Comparison of ENCODE assay signal across 8 cellular contexts in the genomic region with DNA sequence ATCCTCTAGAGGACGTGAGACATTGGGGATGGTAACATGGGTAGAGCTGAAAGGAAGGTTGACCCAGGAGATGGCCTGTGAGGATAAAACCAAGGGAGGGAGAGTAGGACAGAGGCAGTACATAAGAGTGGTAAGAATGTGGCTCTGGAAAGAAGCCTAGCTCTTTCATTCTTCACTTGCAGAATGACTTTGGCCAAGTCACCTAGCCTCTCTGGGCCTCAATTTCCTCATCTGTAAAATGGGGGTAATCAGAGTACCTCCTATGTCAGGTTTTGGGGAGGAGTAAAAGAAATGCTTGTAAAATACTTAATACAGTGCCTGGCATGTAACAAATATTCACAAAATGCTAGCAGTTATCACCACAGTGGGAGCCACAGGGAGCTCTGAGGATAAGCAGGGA. TPM values are rescaled to one million over a fixed set of nuclear protein-coding genes. Genes with fewer than 3 reads are reported as not detected.
DNase-seq lines count a peak whose midpoint lies in the region; ATAC-seq and TF ChIP-seq lines count a peak whose summit lies in the region.

No MANE protein-coding gene starts in this region.

- H3K4me3 Mint-ChIP-seq in activated CD4-positive, alpha-beta memory T cell treated with anti-CD3 and anti-CD28 coated beads for 36 hours, result peak overlapping the region; percentile 85

- CTCF ChIA-PET in HEK293 (lab: Yijun Ruan, JAX), result interaction anchor here (0.6 to 2.0 kb wide), 11 partner anchors 16 to 570 kb away, joined by 3 to 7 read pairs (median 4); a partner anchor contains a TSS
- CTCF ChIA-PET in activated CD4-positive, alpha-beta memory T cell treated with anti-CD3 and anti-CD28 coated beads for 36 hours (lab: Charles Lee), result interaction anchor here (1.0 to 2.1 kb wide), 3 partner anchors 10 to 154 kb away, joined by 4 to 7 read pairs (median 4); a partner anchor contains a TSS

- no peaks in the 10 kb centered on the region for H3K9me3 ChIP-seq in HEK293 (ENCODE audit: control insufficient read depth, insufficient read depth, low read depth, low read length)
- no peaks in the 10 kb centered on the region for H3K9me3 ChIP-seq in right cardiac atrium (ENCODE audit: control insufficient read depth, low read length)
- H3K9me3 ChIP-seq in smooth muscle cell (replicated peaks; ENCODE audit: low read depth), result no peaks in the 10 kb centered on the region

- TF ChIP-seq CTCF in HEK293 (tag by site-specific recombination; IDR thresholded peaks at IDR 0.05) (no peak), smooth muscle cell (IDR thresholded peaks at IDR 0.05; ENCODE audit: borderline replicate concordance, insufficient read depth, poor library complexity, severe bottlenecking) (no peak)

- H3K9me3 Mint-ChIP-seq in activated CD4-positive, alpha-beta memory T cell treated with anti-CD3 and anti-CD28 coated beads for 36 hours, result no peaks in the 10 kb centered on the region

- peaks cover 45% of the 10 kb centered on the region for H4K20me1 ChIP-seq in smooth muscle cell (ENCODE audit: low read depth)

- H3K4me2 ChIP-seq in smooth muscle cell, result peak overlapping the region; percentile 90

- H3K36me3 Mint-ChIP-seq in activated CD4-positive, alpha-beta memory T cell treated with anti-CD3 and anti-CD28 coated beads for 36 hours, result peaks cover 7% of the 10 kb centered on the region

- 78% methylated on average over 1 of the region's 1 CpG for WGBS in right cardiac atrium
- 48% methylated on average over 1 of the region's 1 CpG for WGBS in smooth muscle cell (ENCODE audit: low lambda C conversion rate)

- no peak overlapping the region for H2AFZ ChIP-seq in smooth muscle cell (ENCODE audit: low read depth)

- POLR2A ChIA-PET in HEK293 (lab: Yijun Ruan, JAX), result interaction anchor here (0.6 to 7.7 kb wide), 2 partner anchors 16 to 268 kb away, joined by 3 to 110 read pairs; a partner anchor contains a TSS
- POLR2A ChIA-PET in activated CD4-positive, alpha-beta memory T cell treated with anti-CD3 and anti-CD28 coated beads for 36 hours (lab: Charles Lee), result interaction anchor here (1.0 to 1.7 kb wide), 2 partner anchors 8 to 404 kb away, joined by 3 to 4 read pairs; no protein-coding TSS in a partner anchor

- H3F3A ChIP-seq in smooth muscle cell (ENCODE audit: low read depth), result peaks cover 49% of the 10 kb centered on the region

- DNase-seq in activated CD4-positive, alpha-beta memory T cell treated with anti-CD3 and anti-CD28 coated beads for 36 hours, result no peak
- DNase-seq in right cardiac atrium (no peak), smooth muscle cell (lab: John Stamatoyannopoulos, UW; ENCODE audit: unreplicated experiment) (no peak), UCSD-AML1 (lab: John Stamatoyannopoulos, UW; ENCODE audit: unreplicated experiment) (no peak), inferior parietal cortex (ENCODE audit: extremely low spot score) (no peak), AML-193 (lab: John Stamatoyannopoulos, UW) (no peak), NCI-H524 (lab: John Stamatoyannopoulos, UW) (no peak)

- H3K27ac ChIP-seq in HEK293 (ENCODE audit: extremely low read depth, low read depth, low read length) (peak overlapping the region; percentile 96; the same call in 1 of the 2 replicates), right cardiac atrium (ENCODE audit: low read length) (peak overlapping the region; percentile 90), smooth muscle cell (ENCODE audit: low read depth) (peak overlapping the region; percentile 100)

- H3K27me3 ChIP-seq in right cardiac atrium (ENCODE audit: control insufficient read depth, insufficient read depth), result no peaks in the 10 kb centered on the region
- H3K27me3 ChIP-seq in smooth muscle cell (ENCODE audit: low read depth), result no peaks in the 10 kb centered on the region

- H3K9ac ChIP-seq in smooth muscle cell (ENCODE audit: low read depth), result peak overlapping the region; percentile 100

- H3K4me3 ChIP-seq in HEK293 (ENCODE audit: low read depth, low read length) (no peak overlapping the region), right cardiac atrium (ENCODE audit: low read length) (no peak overlapping the region), smooth muscle cell (peak overlapping the region; percentile 66)

- no peak for ATAC-seq in right cardiac atrium

- intact Hi-C loops in activated CD4-positive, alpha-beta memory T cell treated with anti-CD3 and anti-CD28 coated beads for 36 hours (cut with micrococcal nuclease), result loop anchor here (5.0 kb wide), 6 partner anchors 269 to 599 kb away; a partner anchor contains a TSS
- intact Hi-C loops in right cardiac atrium (cut with DNase I), result loop anchor here in 1 of 4 donors (10.0 kb wide), 1 partner anchor 304 kb away; no protein-coding TSS in a partner anchor

- H3K79me2 ChIP-seq in smooth muscle cell (ENCODE audit: low read depth), result peaks cover 38% of the 10 kb centered on the region

- H3K36me3 ChIP-seq in HEK293 (ENCODE audit: control insufficient read depth in 2 of 2, insufficient read depth in 1 of 2, low read length in 2 of 2), result peaks cover 3 to 11% of the 10 kb centered on the region in 2 experiments; a peak in 1 of 3 replicates
- no peaks in the 10 kb centered on the region for H3K36me3 ChIP-seq in smooth muscle cell (ENCODE audit: low read depth)

- H3K4me1 Mint-ChIP-seq in activated CD4-positive, alpha-beta memory T cell treated with anti-CD3 and anti-CD28 coated beads for 36 hours (ENCODE audit: low read depth), result peaks cover 57% of the 10 kb centered on the region

- H3K27me3 Mint-ChIP-seq in activated CD4-positive, alpha-beta memory T cell treated with anti-CD3 and anti-CD28 coated beads for 36 hours, result no peaks in the 10 kb centered on the region

- peak overlapping the region; percentile 85 for H3K27ac Mint-ChIP-seq in activated CD4-positive, alpha-beta memory T cell treated with anti-CD3 and anti-CD28 coated beads for 36 hours

- H3K4me1 ChIP-seq in HEK293 (ENCODE audit: control insufficient read depth, insufficient read depth, low read length), result peaks cover 31% of the 10 kb centered on the region
- peaks cover 12% of the 10 kb centered on the region for H3K4me1 ChIP-seq in right cardiac atrium (ENCODE audit: control insufficient read depth, insufficient read depth, low read length)
- peaks cover 32% of the 10 kb centered on the region for H3K4me1 ChIP-seq in smooth muscle cell (ENCODE audit: low read depth)

TF ChIP-seq in HEK293, 187 proteins besides CTCF, POLR2A, EP300 and RAD21:
- no peak for TF ChIP-seq ZXDB (tag by site-specific recombination; IDR thresholded peaks at IDR 0.05)
- no peak for TF ChIP-seq ZNF561 (tag by site-specific recombination; IDR thresholded peaks at IDR 0.05; ENCODE audit: borderline replicate concordance)
- TF ChIP-seq ZNF48 (tag by site-specific recombination; IDR thresholded peaks at IDR 0.05), result no peak
- TF ChIP-seq, protein P1, sequence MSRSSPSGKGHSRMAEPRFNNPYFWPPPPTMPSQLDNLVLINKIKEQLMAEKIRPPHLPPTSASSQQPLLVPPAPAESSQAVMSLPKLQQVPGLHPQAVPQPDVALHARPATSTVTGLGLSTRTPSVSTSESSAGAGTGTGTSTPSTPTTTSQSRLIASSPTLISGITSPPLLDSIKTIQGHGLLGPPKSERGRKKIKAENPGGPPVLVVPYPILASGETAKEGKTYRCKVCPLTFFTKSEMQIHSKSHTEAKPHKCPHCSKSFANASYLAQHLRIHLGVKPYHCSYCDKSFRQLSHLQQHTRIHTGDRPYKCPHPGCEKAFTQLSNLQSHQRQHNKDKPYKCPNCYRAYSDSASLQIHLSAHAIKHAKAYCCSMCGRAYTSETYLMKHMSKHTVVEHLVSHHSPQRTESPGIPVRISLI (tag by site-specific recombination; IDR thresholded peaks at IDR 0.05), result no peak
- TF ChIP-seq HOXD13 (CRISPR knock-in tag; IDR thresholded peaks at IDR 0.05; ENCODE audit: borderline replicate concordance), result 0 out of 2 replicates have a peak, but pooled peaks have one; percentile 10
- TF ChIP-seq, protein P2, sequence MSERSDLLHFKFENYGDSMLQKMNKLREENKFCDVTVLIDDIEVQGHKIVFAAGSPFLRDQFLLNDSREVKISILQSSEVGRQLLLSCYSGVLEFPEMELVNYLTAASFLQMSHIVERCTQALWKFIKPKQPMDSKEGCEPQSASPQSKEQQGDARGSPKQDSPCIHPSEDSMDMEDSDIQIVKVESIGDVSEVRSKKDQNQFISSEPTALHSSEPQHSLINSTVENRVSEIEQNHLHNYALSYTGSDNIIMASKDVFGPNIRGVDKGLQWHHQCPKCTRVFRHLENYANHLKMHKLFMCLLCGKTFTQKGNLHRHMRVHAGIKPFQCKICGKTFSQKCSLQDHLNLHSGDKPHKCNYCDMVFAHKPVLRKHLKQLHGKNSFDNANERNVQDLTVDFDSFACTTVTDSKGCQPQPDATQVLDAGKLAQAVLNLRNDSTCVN (tag by site-specific recombination; optimal IDR thresholded peaks at IDR 0.05), result no peak
- TF ChIP-seq OVOL3 (tag by site-specific recombination; IDR thresholded peaks at IDR 0.05), result no peak
- TF ChIP-seq ZFP3 (tag by site-specific recombination; IDR thresholded peaks at IDR 0.05; ENCODE audit: low read depth), result 0 out of 2 replicates have a peak, but pooled peaks have one; percentile 9
- TF ChIP-seq ZNF184 (tag by site-specific recombination; IDR thresholded peaks at IDR 0.05), result no peak

RNA-seq across cellular contexts. Expression of a gene that starts 6.9 kb away (rescaled TPM):
- 10 to 100 TPM; 44.1 to 49.6 TPM for total RNA-seq in activated CD4-positive, alpha-beta memory T cell treated with anti-CD3 and anti-CD28 coated beads for 36 hours
- total RNA-seq in right cardiac atrium (10 to 100 TPM; 25.7 to 28.1 (median 27.5) TPM), smooth muscle cell (4.3 and 9.1 TPM in 2 replicates)
- polyA plus RNA-seq in right cardiac atrium (18.6 TPM), smooth muscle cell (5.8 and 11.1 TPM in 2 replicates)

RNA-seq across cellular contexts. Expression of a gene that starts 14.0 kb away (rescaled TPM):
- total RNA-seq in activated CD4-positive, alpha-beta memory T cell treated with anti-CD3 and anti-CD28 coated beads for 36 hours, result 1 to 10 TPM; 2.2 to 2.4 TPM
- total RNA-seq in right cardiac atrium (10 to 100 TPM in 3 of 4 donors, 1 to 10 TPM in 1; 9.0 to 24.6 (median 16.3) TPM), smooth muscle cell (5.1 and 8.6 TPM in 2 replicates)
- polyA plus RNA-seq in right cardiac atrium (74.5 TPM), smooth muscle cell (12.7 and 16.1 TPM in 2 replicates)

RNA-seq across cellular contexts. Expression of a gene that starts 16.5 kb away (rescaled TPM):
- total RNA-seq in activated CD4-positive, alpha-beta memory T cell treated with anti-CD3 and anti-CD28 coated beads for 36 hours, result 10 to 100 TPM; 68.2 to 74.7 TPM
- total RNA-seq in right cardiac atrium, result 100 to 1,000 TPM in 1 of 4 donors, 10 to 100 TPM in 3; 59.9 to 103 (median 95.6) TPM
- 160 TPM for polyA plus RNA-seq in right cardiac atrium
- total RNA-seq in smooth muscle cell, result 30.6 and 76.4 TPM in 2 replicates
- polyA plus RNA-seq in smooth muscle cell, result 86.1 and 99.4 TPM in 2 replicates

RNA-seq across cellular contexts. Expression of a gene that starts 16.9 kb away (rescaled TPM):
- total RNA-seq in activated CD4-positive, alpha-beta memory T cell treated with anti-CD3 and anti-CD28 coated beads for 36 hours, result 1 to 10 TPM; 6.0 to 6.9 TPM
- total RNA-seq in right cardiac atrium, result 10 to 100 TPM; 12.6 to 16.2 (median 15.4) TPM
- 12.1 TPM for polyA plus RNA-seq in right cardiac atrium
- total RNA-seq in smooth muscle cell, result 8.6 and 9.3 TPM in 2 replicates
- 6.6 and 7.9 TPM in 2 replicates for polyA plus RNA-seq in smooth muscle cell

RNA-seq across cellular contexts. Expression of a gene that starts 47.7 kb away (rescaled TPM):
- total RNA-seq in activated CD4-positive, alpha-beta memory T cell treated with anti-CD3 and anti-CD28 coated beads for 36 hours, result 100 to 1,000 TPM; 120 to 133 TPM
- total RNA-seq in right cardiac atrium, result 10 to 100 TPM; 31.2 to 38.8 (median 35.0) TPM
- polyA plus RNA-seq in right cardiac atrium, result 45.3 TPM
- 28.5 and 34.9 TPM in 2 replicates for total RNA-seq in smooth muscle cell
- polyA plus RNA-seq in smooth muscle cell, result 16.3 and 23.5 TPM in 2 replicates
